ENCODE assay signal across 2 cellular contexts in genomic region chr7:47521816-47522561, GRCh38.
TF ChIP-seq lines count a peak whose summit lies in the region.

No MANE protein-coding gene starts in this region.

TF ChIP-seq in IMR-90, 13 proteins besides CTCF, POLR2A, EP300 and RAD21:
- TF ChIP-seq NFE2L2 (IDR thresholded peaks at IDR 0.05; ENCODE audit: low read depth, low read length) (no peak), FOS (IDR thresholded peaks at IDR 0.05; ENCODE audit: low read depth, low read length) (no peak)

TF ChIP-seq in SK-N-SH, 30 proteins besides CTCF, POLR2A, EP300 and RAD21:
- TF ChIP-seq RCOR1 (IDR thresholded peaks at IDR 0.05; ENCODE audit: low read length) (no peak), NFIC (IDR thresholded peaks at IDR 0.05; ENCODE audit: borderline replicate concordance) (no peak)
